In genomic region chr10:128657508-128657907, GRCh38 we compare ENCODE assay signal across 1 cellular context.
TF ChIP-seq lines count a peak whose summit lies in the region.

No MANE protein-coding gene starts in this region.

TF ChIP-seq in H1, 55 proteins besides CTCF, POLR2A, EP300 and RAD21 (continued from another document):
- TF ChIP-seq CHD7 (IDR thresholded peaks at IDR 0.05; ENCODE audit: insufficient replicate concordance, low read length) (no peak), SIX5 (IDR thresholded peaks at IDR 0.05; ENCODE audit: low read depth, low read length) (no peak), KDM5A (IDR thresholded peaks at IDR 0.05; ENCODE audit: low read length) (no peak), SP1 (IDR thresholded peaks at IDR 0.05; ENCODE audit: low read depth, low read length) (no peak), NRF1 (IDR thresholded peaks at IDR 0.05; ENCODE audit: low read depth, low read length) (no peak), KDM4A (IDR thresholded peaks at IDR 0.05; ENCODE audit: low read depth, low read length, severe bottlenecking) (no peak), HDAC2 (IDR thresholded peaks at IDR 0.05; ENCODE audit: borderline replicate concordance in 1 of 2, low read depth in 2 of 2, low read length in 2 of 2) (no peak), CBX8 (IDR thresholded peaks at IDR 0.05; ENCODE audit: borderline replicate concordance, low read depth, low read length) (no peak), EZH2 (IDR thresholded peaks at IDR 0.05; ENCODE audit: low read depth, low read length, severe bottlenecking) (no peak), SP2 (IDR thresholded peaks at IDR 0.05; ENCODE audit: low read length) (no peak), CTBP2 (IDR thresholded peaks at IDR 0.05; ENCODE audit: borderline replicate concordance, insufficient read depth, insufficient read length, low read length) (no peak)
